Comparison of ENCODE assay signal across 20 cellular contexts in genomic region chr7:27137603-27138410, GRCh38. TPM values are rescaled to one million over a fixed set of nuclear protein-coding genes. Genes with fewer than 3 reads are reported as not detected.
DNase-seq lines count a peak whose midpoint lies in the region; ATAC-seq, FAIRE-seq and TF ChIP-seq lines count a peak whose summit lies in the region.
"Had no signal": no experiment of that assay in that cellular context is flagged by ENCODE, and none has a peak within 500 bp of the region (broad histone marks: within the 10 kb centered on the region; RNA-seq: fewer than 3 reads in every experiment).

No MANE protein-coding gene starts in this region.

- peaks cover 4% of the 10 kb centered on the region for H3F3A ChIP-seq in Loucy (ENCODE audit: low read depth)

- 31 to 33% methylated on average over 2 of the region's 2 CpGs for WGBS in transverse colon (ENCODE audit: low coverage in 1 of 2), 2 donors

- DNase-seq in endothelial cell of umbilical vein (ENCODE audit: low read depth, low spot score) (peak; percentile 78), transverse colon (no peak), OCI-M1 (lab: John Stamatoyannopoulos, UW) (no peak), NCI-H2196 treated with DMSO at 0.1 percent for 48 hours (lab: John Stamatoyannopoulos, UW; ENCODE audit: unreplicated experiment) (no peak), cortex of kidney (lab: John Stamatoyannopoulos, UW) (no peak)
- DNase-seq: cerebellar nuclear complex; foreskin keratinocyte; left ventricle myocardium inferior; MM.1S; naive B cell; NCI-H2029 treated with DMSO at 0.1 percent for 48 hours; NCI-H510A treated with DMSO at 0.1 percent for 48 hours; Right ventricle myocardium superior; stimulated activated naive B cell treated with anti-CD40 and anti-IgM and Interleukin-4, amounts not matched to agents 10 μg/mL and 1 μg/mL and 100 μg/mL, for 72 hours; T-helper 1 cell had no signal

- in situ Hi-C loops in transverse colon (cut with MboI; ENCODE audit: low pct_ligation_motif_present in 1 of 4, low pct_unique_long_range_greater_than_20kb in 1 of 4, low sequenced_read_pairs in 3 of 4), result no loop called here

- intact Hi-C loops in endothelial cell of umbilical vein (cut with micrococcal nuclease) (no loop called here), transverse colon (cut with DNase I; ENCODE audit: low total_unique reads) (no loop called here)

- POLR2A ChIA-PET in endothelial cell of umbilical vein (lab: Charles Lee), result no interaction called here

- H3K9me3 ChIP-seq in Loucy (ENCODE audit: insufficient read depth, low read depth, low read length), result no peaks in the 10 kb centered on the region
- no peaks in the 10 kb centered on the region for H3K9me3 ChIP-seq in endothelial cell of umbilical vein (replicated peaks; ENCODE audit: control insufficient read depth, insufficient read depth, low read length)
- H3K9me3 ChIP-seq in transverse colon, result no peaks in the 10 kb centered on the region
- H3K9me3 ChIP-seq: left ventricle myocardium inferior, prostate gland had no signal

- ATAC-seq in GM19023 (IDR thresholded peaks at IDR 0.05; ENCODE audit: unreplicated experiment), result no peak
- ATAC-seq: activated T-helper 17 cell treated with anti-CD3 and anti-CD28 coated beads, Interleukin-2, amount 50 U/mL, for 72 hours; foreskin keratinocyte; stimulated activated naive B cell treated with anti-CD40 and anti-IgM and Interleukin-4, amounts not matched to agents 10 μg/mL and 1 μg/mL and 100 μg/mL, for 72 hours had no signal

- H3K9me1 ChIP-seq in endothelial cell of umbilical vein (replicated peaks; ENCODE audit: control insufficient read depth, extremely low read depth, insufficient read depth, low read length), result no peaks in the 10 kb centered on the region

- peak overlapping the region; percentile 89 to 100 (median 99) for H3K27ac Mint-ChIP-seq in nephron
- H3K27ac Mint-ChIP-seq: activated T-helper 17 cell treated with anti-CD3 and anti-CD28 coated beads, Interleukin-2, amount 50 U/mL, for 72 hours; naive B cell; stimulated activated naive B cell treated with anti-CD40 and anti-IgM and Interleukin-4, amounts not matched to agents 10 μg/mL and 1 μg/mL and 100 μg/mL, for 72 hours had no signal

- H3K4me1 ChIP-seq in Loucy (ENCODE audit: insufficient read depth, low read length, poor library complexity, severe bottlenecking) (peaks cover 83% of the 10 kb centered on the region), endothelial cell of umbilical vein (ENCODE audit: control insufficient read depth, extremely low read depth, insufficient read depth, low read length) (peaks cover 89% of the 10 kb centered on the region), transverse colon (peaks cover 26 to 73% (median 66%) of the 10 kb centered on the region in 4 donors)
- H3K4me1 ChIP-seq: prostate gland had no signal

- H4K20me1 ChIP-seq in Loucy (ENCODE audit: insufficient read depth, low read length, poor library complexity, severe bottlenecking) (peaks cover 95% of the 10 kb centered on the region), endothelial cell of umbilical vein (replicated peaks; ENCODE audit: control insufficient read depth, extremely low read depth, insufficient read depth, low read length) (no peaks in the 10 kb centered on the region)

- H3K27me3 ChIP-seq in Loucy (ENCODE audit: insufficient read depth, low read length, poor library complexity, severe bottlenecking), result no peaks in the 10 kb centered on the region
- H3K27me3 ChIP-seq in endothelial cell of umbilical vein (ENCODE audit: control insufficient read depth in 2 of 2, insufficient read depth in 2 of 2, low read length in 2 of 2), result no peaks in the 10 kb centered on the region
- H3K27me3 ChIP-seq in transverse colon, result no peaks in the 10 kb centered on the region
- H3K27me3 ChIP-seq: foreskin keratinocyte had no signal

- peaks cover 67% of the 10 kb centered on the region for H3K36me3 Mint-ChIP-seq in nephron (ENCODE audit: low read depth)
- H3K36me3 Mint-ChIP-seq: naive B cell; stimulated activated naive B cell treated with anti-CD40 and anti-IgM and Interleukin-4, amounts not matched to agents 10 μg/mL and 1 μg/mL and 100 μg/mL, for 72 hours had no signal

- no peaks in the 10 kb centered on the region for H3K9me3 Mint-ChIP-seq in nephron
- H3K9me3 Mint-ChIP-seq: activated T-helper 17 cell treated with anti-CD3 and anti-CD28 coated beads, Interleukin-2, amount 50 U/mL, for 72 hours; stimulated activated naive B cell treated with anti-CD40 and anti-IgM and Interleukin-4, amounts not matched to agents 10 μg/mL and 1 μg/mL and 100 μg/mL, for 72 hours had no signal

- no peak overlapping the region for H2AFZ ChIP-seq in Loucy (ENCODE audit: low read length)
- H2AFZ ChIP-seq in endothelial cell of umbilical vein (ENCODE audit: low read depth, low read length), result no peak overlapping the region

- H3K9ac ChIP-seq in Loucy (ENCODE audit: low read depth, low read length, poor library complexity, severe bottlenecking) (peak overlapping the region; percentile 68), endothelial cell of umbilical vein (replicated peaks; ENCODE audit: extremely low read depth, insufficient read depth, low read length) (peak overlapping the region; percentile 84)

- H3K36me3 ChIP-seq in Loucy (ENCODE audit: insufficient read depth, low read length) (peaks cover 59% of the 10 kb centered on the region), endothelial cell of umbilical vein (ENCODE audit: control insufficient read depth in 2 of 2, extremely low read depth in 1 of 2, insufficient read depth in 2 of 2, low read length in 2 of 2) (peaks cover 0 to 6% of the 10 kb centered on the region in 2 experiments), transverse colon (no peaks in the 10 kb centered on the region)
- H3K36me3 ChIP-seq: left ventricle myocardium inferior, prostate gland had no signal

- BruUV-seq in endothelial cell of umbilical vein (replicated peaks; lab: Mats Ljungman, UMichigan), result no TSS peak

- no peak for TF ChIP-seq EP300 in transverse colon (IDR thresholded peaks at IDR 0.05; ENCODE audit: low read depth)

- peaks cover 9% of the 10 kb centered on the region for H3K27me3 Mint-ChIP-seq in nephron (ENCODE audit: low read depth)

- H3K4me3 Mint-ChIP-seq in nephron, result peak overlapping the region; percentile 88 to 98 (median 95)
- H3K4me3 Mint-ChIP-seq: activated T-helper 17 cell treated with anti-CD3 and anti-CD28 coated beads, Interleukin-2, amount 50 U/mL, for 72 hours; stimulated activated naive B cell treated with anti-CD40 and anti-IgM and Interleukin-4, amounts not matched to agents 10 μg/mL and 1 μg/mL and 100 μg/mL, for 72 hours had no signal

- CTCF ChIA-PET in endothelial cell of umbilical vein (lab: Charles Lee), result interaction anchor here (1.9 kb wide), 1 partner anchor 23 kb away, joined by 6 read pairs; no protein-coding TSS in a partner anchor

- TF ChIP-seq POLR2A in endothelial cell of umbilical vein (IDR thresholded peaks at IDR 0.05; ENCODE audit: low read depth, low read length) (no peak), transverse colon (IDR thresholded peaks at IDR 0.05) (no peak)

- dilution Hi-C loops in endothelial cell of umbilical vein (cut with MboI; ENCODE audit: extremely low pct_ligation_motif_present, low sequenced_read_pairs), result no loop called here

- no peaks in the 10 kb centered on the region for H3K9me2 ChIP-seq in Loucy (replicated peaks; ENCODE audit: low read depth, low read length)

- FAIRE-seq in endothelial cell of umbilical vein (lab: Jason Lieb, UNC), result peak; percentile 15

- no peak for TF ChIP-seq CTCF in Loucy (conservative IDR thresholded peaks at IDR 0.05; ENCODE audit: low read length)
- no peak for TF ChIP-seq CTCF in endothelial cell of umbilical vein (IDR thresholded peaks at IDR 0.05; ENCODE audit: extremely low read depth in 1 of 2, insufficient read depth in 1 of 2, low read depth in 1 of 2, low read length in 2 of 2)
- no peak for TF ChIP-seq CTCF in nephron (IDR thresholded peaks at IDR 0.05; ENCODE audit: unreplicated experiment in 3 of 3)
- no peak for TF ChIP-seq CTCF in transverse colon (IDR thresholded peaks at IDR 0.05)

- H3K27ac ChIP-seq in endothelial cell of umbilical vein (ENCODE audit: insufficient read depth, low read depth, low read length) (peak overlapping the region; percentile 82), transverse colon (peak overlapping the region; percentile 95 to 99 (median 98))
- H3K27ac ChIP-seq: foreskin keratinocyte, left ventricle myocardium inferior had no signal

- H3K4me2 ChIP-seq in Loucy (ENCODE audit: low read depth, low read length, poor library complexity, severe bottlenecking) (peak overlapping the region; percentile 91), endothelial cell of umbilical vein (ENCODE audit: insufficient read depth, low read length) (peak overlapping the region; percentile 92)

- H3K4me1 Mint-ChIP-seq in nephron, result peaks cover 91% of the 10 kb centered on the region

- H3K79me2 ChIP-seq in Loucy (ENCODE audit: insufficient read depth, low read length), result peaks cover 100% of the 10 kb centered on the region
- peaks cover 85% of the 10 kb centered on the region for H3K79me2 ChIP-seq in endothelial cell of umbilical vein (ENCODE audit: control insufficient read depth, insufficient read depth, low read length)

- H3K4me3 ChIP-seq in Loucy (ENCODE audit: low read length, poor library complexity, severe bottlenecking), result peak overlapping the region; percentile 94
- H3K4me3 ChIP-seq in endothelial cell of umbilical vein (replicated peaks in 1 of 3; ENCODE audit: insufficient read depth in 1 of 3, low read depth in 1 of 3, low read length in 3 of 3), result no peak overlapping the region
- peak overlapping the region in 3 of 4 donors; percentile 4 to 60 (median 53) for H3K4me3 ChIP-seq in transverse colon
- H3K4me3 ChIP-seq: left ventricle myocardium inferior, prostate gland had no signal

RNA-seq across cellular contexts. Expression of gene HOXA5, which starts 5.7 kb away (rescaled TPM):
- total RNA-seq in endothelial cell of umbilical vein (18.8 and 21.4 TPM in 2 replicates), transverse colon (10 to 100 TPM; 18.3 to 89.8 (median 31.6) TPM)
- polyA plus RNA-seq in endothelial cell of umbilical vein, result 18.6 and 22.1 TPM in 2 replicates
- 15.7 and 18.5 TPM in 2 replicates for polyA plus RNA-seq in endothelial cell of umbilical vein (2011; cell fraction: cytosol; rRNA removed)
- polyA plus RNA-seq in endothelial cell of umbilical vein (2011; cell fraction: nucleus; rRNA removed), result 29.1 and 32.2 TPM in 2 replicates
- 19.5 and 28.4 TPM in 2 replicates for polyA plus RNA-seq in endothelial cell of umbilical vein (2012)
- 12.0 and 16.8 TPM in 2 replicates for polyA minus RNA-seq in endothelial cell of umbilical vein
- polyA minus RNA-seq in endothelial cell of umbilical vein (2011; cell fraction: cytosol; rRNA and poly(A)+ RNA removed), result 1.3 TPM
- polyA minus RNA-seq in endothelial cell of umbilical vein (2011; cell fraction: nucleus; rRNA and poly(A)+ RNA removed), result 10.0 and 11.6 TPM in 2 replicates
- total RNA-seq: activated T-helper 17 cell treated with anti-CD3 and anti-CD28 coated beads, Interleukin-2, amount 50 U/mL, for 72 hours; left ventricle myocardium inferior had no signal

RNA-seq across cellular contexts. Expression of gene HOXA4, which starts 7.2 kb away (rescaled TPM):
- total RNA-seq in endothelial cell of umbilical vein (7.5 and 8.1 TPM in 2 replicates), transverse colon (10 to 100 TPM in 2 of 4 donors, 1 to 10 TPM in 2; 3.5 to 42.4 (median 10.6) TPM)
- 4.9 and 5.8 TPM in 2 replicates for polyA plus RNA-seq in endothelial cell of umbilical vein
- 5.1 and 5.7 TPM in 2 replicates for polyA plus RNA-seq in endothelial cell of umbilical vein (2011; cell fraction: cytosol; rRNA removed)
- 16.7 and 22.7 TPM in 2 replicates for polyA plus RNA-seq in endothelial cell of umbilical vein (2011; cell fraction: nucleus; rRNA removed)
- 10.9 and 15.8 TPM in 2 replicates for polyA plus RNA-seq in endothelial cell of umbilical vein (2012)
- polyA minus RNA-seq in endothelial cell of umbilical vein, result 2.7 TPM in 2 replicates
- polyA minus RNA-seq in endothelial cell of umbilical vein (2011; cell fraction: cytosol; rRNA and poly(A)+ RNA removed), result not detected
- 6.6 and 7.0 TPM in 2 replicates for polyA minus RNA-seq in endothelial cell of umbilical vein (2011; cell fraction: nucleus; rRNA and poly(A)+ RNA removed)
- total RNA-seq: left ventricle myocardium inferior had no signal

RNA-seq across cellular contexts. Expression of gene HOXA6, which starts 9.8 kb away (rescaled TPM):
- total RNA-seq in endothelial cell of umbilical vein (17.9 and 20.7 TPM in 2 replicates), transverse colon (10 to 100 TPM; 12.9 to 27.8 (median 17.3) TPM)
- polyA plus RNA-seq in endothelial cell of umbilical vein, result 7.8 and 10.0 TPM in 2 replicates
- 5.0 and 6.7 TPM in 2 replicates for polyA plus RNA-seq in endothelial cell of umbilical vein (2011; cell fraction: cytosol; rRNA removed)
- 15.6 and 19.9 TPM in 2 replicates for polyA plus RNA-seq in endothelial cell of umbilical vein (2011; cell fraction: nucleus; rRNA removed)
- polyA plus RNA-seq in endothelial cell of umbilical vein (2012), result 6.1 and 6.2 TPM in 2 replicates
- 6.1 and 6.7 TPM in 2 replicates for polyA minus RNA-seq in endothelial cell of umbilical vein
- polyA minus RNA-seq in endothelial cell of umbilical vein (2011; cell fraction: cytosol; rRNA and poly(A)+ RNA removed), result not detected
- polyA minus RNA-seq in endothelial cell of umbilical vein (2011; cell fraction: nucleus; rRNA and poly(A)+ RNA removed), result 8.4 and 18.0 TPM in 2 replicates
- total RNA-seq: activated T-helper 17 cell treated with anti-CD3 and anti-CD28 coated beads, Interleukin-2, amount 50 U/mL, for 72 hours; left ventricle myocardium inferior; Right ventricle myocardium superior had no signal

RNA-seq across cellular contexts. Expression of gene HOXA3, which starts 14.6 kb away (rescaled TPM):
- total RNA-seq in endothelial cell of umbilical vein, result 12.0 and 14.0 TPM in 2 replicates
- polyA plus RNA-seq in endothelial cell of umbilical vein, result 4.2 and 4.7 TPM in 2 replicates
- 1.5 and 2.4 TPM in 2 replicates for polyA plus RNA-seq in endothelial cell of umbilical vein (2011; cell fraction: cytosol; rRNA removed)
- polyA plus RNA-seq in endothelial cell of umbilical vein (2011; cell fraction: nucleus; rRNA removed), result 14.0 and 14.1 TPM in 2 replicates
- 4.6 and 5.6 TPM in 2 replicates for polyA plus RNA-seq in endothelial cell of umbilical vein (2012)
- 1.6 and 2.0 TPM in 2 replicates for polyA minus RNA-seq in endothelial cell of umbilical vein
- polyA minus RNA-seq in endothelial cell of umbilical vein (2011; cell fraction: cytosol; rRNA and poly(A)+ RNA removed), result not detected
- polyA minus RNA-seq in endothelial cell of umbilical vein (2011; cell fraction: nucleus; rRNA and poly(A)+ RNA removed), result 7.1 and 20.1 TPM in 2 replicates
- total RNA-seq in transverse colon, result 10 to 100 TPM; 14.1 to 27.3 (median 15.7) TPM
- total RNA-seq: activated T-helper 17 cell treated with anti-CD3 and anti-CD28 coated beads, Interleukin-2, amount 50 U/mL, for 72 hours; left ventricle myocardium inferior had no signal

RNA-seq across cellular contexts. Expression of gene HOXA7, which starts 18.7 kb away (rescaled TPM):
- total RNA-seq in endothelial cell of umbilical vein (15.6 and 18.5 TPM in 2 replicates), transverse colon (10 to 100 TPM in 3 of 4 donors, 1 to 10 TPM in 1; 7.0 to 22.9 (median 12.8) TPM)
- 16.9 and 18.1 TPM in 2 replicates for polyA plus RNA-seq in endothelial cell of umbilical vein
- polyA plus RNA-seq in endothelial cell of umbilical vein (2011; cell fraction: cytosol; rRNA removed), result 13.0 and 13.8 TPM in 2 replicates
- 5.6 and 8.3 TPM in 2 replicates for polyA plus RNA-seq in endothelial cell of umbilical vein (2011; cell fraction: nucleus; rRNA removed)
- 13.9 and 16.0 TPM in 2 replicates for polyA plus RNA-seq in endothelial cell of umbilical vein (2012)
- polyA minus RNA-seq in endothelial cell of umbilical vein, result 8.6 and 9.4 TPM in 2 replicates
- 5.9 TPM for polyA minus RNA-seq in endothelial cell of umbilical vein (2011; cell fraction: cytosol; rRNA and poly(A)+ RNA removed)
- polyA minus RNA-seq in endothelial cell of umbilical vein (2011; cell fraction: nucleus; rRNA and poly(A)+ RNA removed), result 3.8 and 4.1 TPM in 2 replicates
- total RNA-seq: activated T-helper 17 cell treated with anti-CD3 and anti-CD28 coated beads, Interleukin-2, amount 50 U/mL, for 72 hours; Right ventricle myocardium superior had no signal

Comparison
In these comparisons a context has a peak if more than half of its experiments do, and no peak if none do; other contexts are left out.
1. H3K4me3 ChIP-seq: peak in Loucy (single experiment) and transverse colon (3 of 4); none in endothelial cell of umbilical vein (0 of 3).